ENCODE assay signal across 10 cellular contexts in the genomic region with DNA sequence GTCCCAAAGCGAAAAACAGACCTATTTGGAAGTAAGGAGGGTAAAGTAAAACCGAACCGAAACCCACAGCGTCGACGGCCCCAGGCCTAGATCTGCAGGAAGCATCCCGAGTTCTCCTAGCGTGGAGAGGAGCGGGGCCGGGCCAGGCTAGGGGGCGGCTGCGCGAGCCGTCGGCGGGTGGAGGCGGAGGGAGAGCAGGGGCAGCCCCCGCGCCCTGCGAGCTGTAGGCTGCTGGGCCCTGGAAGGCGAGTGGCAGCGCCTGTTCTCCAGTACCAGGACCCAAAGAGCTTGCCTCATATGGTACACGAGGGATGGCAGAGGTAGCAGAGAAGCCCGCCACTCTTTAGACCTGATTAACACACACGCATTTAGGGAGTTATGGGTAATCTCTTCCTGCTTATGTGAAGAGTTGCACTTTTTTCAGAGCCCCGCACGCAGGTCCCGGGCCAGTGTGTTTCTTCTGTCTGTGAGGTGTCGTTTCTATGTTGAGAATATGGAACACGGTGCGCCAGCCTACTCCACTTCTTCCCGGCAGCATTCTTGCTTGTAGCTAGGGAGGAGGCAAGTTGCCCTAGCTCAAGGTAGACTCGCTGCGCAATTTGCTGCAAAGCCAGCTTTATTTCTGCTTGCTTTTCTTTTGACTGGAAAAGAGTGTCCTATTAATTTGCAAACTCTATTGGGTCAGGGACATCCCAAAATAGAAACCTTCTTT.
DNase-seq lines count a peak whose midpoint lies in the region; ATAC-seq, FAIRE-seq and TF ChIP-seq lines count a peak whose summit lies in the region.
"Had no signal": no experiment of that assay in that cellular context is flagged by ENCODE, and none has a peak within 500 bp of the region (broad histone marks: within the 10 kb centered on the region; RNA-seq: fewer than 3 reads in every experiment).

No MANE protein-coding gene starts in this region.

- H3K36me3 ChIP-seq in stomach smooth muscle (ENCODE audit: control insufficient read depth in 2 of 2, insufficient read depth in 2 of 2, low read length in 2 of 2) = no peaks in the 10 kb centered on the region
- H3K36me3 ChIP-seq: MG63 had no signal

- peak; percentile 40 for ATAC-seq in activated CD8-positive, alpha-beta memory T cell treated with anti-CD3 and anti-CD28 coated beads, Interleukin-2, amount 10 ng/mL, durations not matched to agents 7 days and 5 days

- H3K27ac Mint-ChIP-seq in activated CD8-positive, alpha-beta memory T cell treated with anti-CD3 and anti-CD28 coated beads, Interleukin-2, amount 10 ng/mL, durations not matched to agents 7 days and 5 days = no peak overlapping the region
- H3K27ac Mint-ChIP-seq in activated T-helper 2 cell treated with anti-CD3 and anti-CD28 coated beads, Interferon-gamma antibody, Interleukin-2, Interleukin-4, amounts not matched to agents 10 μg/mL and 5 μg/mL and 100 μg/mL, durations not matched to agents 14 hours and 24 hours and 36 hours = no peak overlapping the region
- H3K27ac Mint-ChIP-seq in endothelial cell (ENCODE audit: unreplicated experiment) = no peak overlapping the region

- no peak for FAIRE-seq in GM19239 (lab: Jason Lieb, UNC)
- FAIRE-seq: TTC549 had no signal

- no peak for DNase-seq in activated CD8-positive, alpha-beta memory T cell treated with anti-CD3 and anti-CD28 coated beads, Interleukin-2, amount 10 ng/mL, durations not matched to agents 7 days and 5 days
- DNase-seq in activated CD8-positive, alpha-beta memory T cell treated with anti-CD3 and anti-CD28 coated beads, Interleukin-2, amount 50 U/mL, for 48 hours = no peak
- DNase-seq in activated T-helper 2 cell treated with anti-CD3 and anti-CD28 coated beads, Interferon-gamma antibody, Interleukin-2, Interleukin-4, amounts not matched to agents 10 μg/mL and 5 μg/mL and 100 μg/mL, durations not matched to agents 14 hours and 24 hours and 36 hours (ENCODE audit: low spot score) = no peak
- DNase-seq in iPS-NIHi11 (ENCODE audit: low spot score) (peak; percentile 73), GM19239 (ENCODE audit: insufficient read length, low spot score) (no peak), endothelial cell (ENCODE audit: low spot score) (no peak), NCI-H187 treated with DMSO at 0.1 percent for 48 hours (lab: John Stamatoyannopoulos, UW) (no peak)
- DNase-seq: MG63 had no signal

- H3K9ac ChIP-seq in stomach smooth muscle (ENCODE audit: low read length in 2 of 2) = no peak overlapping the region

- no peaks in the 10 kb centered on the region for H3K27me3 ChIP-seq in stomach smooth muscle (ENCODE audit: control insufficient read depth in 1 of 2, insufficient read depth in 2 of 2, low read length in 2 of 2)
- H3K27me3 ChIP-seq: MG63 had no signal

- H3K4me1 ChIP-seq in stomach smooth muscle (ENCODE audit: control insufficient read depth, insufficient read depth, low read length) = peaks cover 14% of the 10 kb centered on the region

- peak overlapping the region; percentile 54 to 70 for H3K4me3 ChIP-seq in stomach smooth muscle (ENCODE audit: low read length in 2 of 2)
- H3K4me3 ChIP-seq: MG63 had no signal

- H3K36me3 Mint-ChIP-seq in activated CD8-positive, alpha-beta memory T cell treated with anti-CD3 and anti-CD28 coated beads, Interleukin-2, amount 10 ng/mL, durations not matched to agents 7 days and 5 days = no peaks in the 10 kb centered on the region
- H3K36me3 Mint-ChIP-seq in activated T-helper 2 cell treated with anti-CD3 and anti-CD28 coated beads, Interferon-gamma antibody, Interleukin-2, Interleukin-4, amounts not matched to agents 10 μg/mL and 5 μg/mL and 100 μg/mL, durations not matched to agents 14 hours and 24 hours and 36 hours (ENCODE audit: low read depth) = no peaks in the 10 kb centered on the region
- H3K36me3 Mint-ChIP-seq in endothelial cell (ENCODE audit: low read depth, unreplicated experiment) = peaks cover 3% of the 10 kb centered on the region

- no peaks in the 10 kb centered on the region for H3K9me3 ChIP-seq in stomach smooth muscle (ENCODE audit: control insufficient read depth in 2 of 2, low read length in 2 of 2)
- H3K9me3 ChIP-seq: MG63 had no signal

- peaks cover 7% of the 10 kb centered on the region for H3K4me1 Mint-ChIP-seq in activated CD8-positive, alpha-beta memory T cell treated with anti-CD3 and anti-CD28 coated beads, Interleukin-2, amount 10 ng/mL, durations not matched to agents 7 days and 5 days
- H3K4me1 Mint-ChIP-seq in activated T-helper 2 cell treated with anti-CD3 and anti-CD28 coated beads, Interferon-gamma antibody, Interleukin-2, Interleukin-4, amounts not matched to agents 10 μg/mL and 5 μg/mL and 100 μg/mL, durations not matched to agents 14 hours and 24 hours and 36 hours (ENCODE audit: low read depth) = peaks cover 3% of the 10 kb centered on the region
- peaks cover 3% of the 10 kb centered on the region for H3K4me1 Mint-ChIP-seq in endothelial cell (ENCODE audit: unreplicated experiment)

- no peaks in the 10 kb centered on the region for H3K9me3 Mint-ChIP-seq in activated CD8-positive, alpha-beta memory T cell treated with anti-CD3 and anti-CD28 coated beads, Interleukin-2, amount 10 ng/mL, durations not matched to agents 7 days and 5 days (ENCODE audit: low read depth)
- no peaks in the 10 kb centered on the region for H3K9me3 Mint-ChIP-seq in activated T-helper 2 cell treated with anti-CD3 and anti-CD28 coated beads, Interferon-gamma antibody, Interleukin-2, Interleukin-4, amounts not matched to agents 10 μg/mL and 5 μg/mL and 100 μg/mL, durations not matched to agents 14 hours and 24 hours and 36 hours
- no peaks in the 10 kb centered on the region for H3K9me3 Mint-ChIP-seq in endothelial cell (ENCODE audit: unreplicated experiment)

- no peak overlapping the region for H3K27ac ChIP-seq in stomach smooth muscle (ENCODE audit: low read length)

- intact Hi-C loops in activated T-helper 2 cell treated with anti-CD3 and anti-CD28 coated beads, Interferon-gamma antibody, Interleukin-2, Interleukin-4, amounts not matched to agents 10 μg/mL and 5 μg/mL and 100 μg/mL, durations not matched to agents 14 hours and 24 hours and 36 hours (cut with micrococcal nuclease) = no loop called here

- TF ChIP-seq CTCF in endothelial cell (IDR thresholded peaks at IDR 0.05; ENCODE audit: unreplicated experiment) = no peak

- CTCF ChIA-PET in activated CD8-positive, alpha-beta memory T cell treated with anti-CD3 and anti-CD28 coated beads, Interleukin-2, amount 10 ng/mL, durations not matched to agents 7 days and 5 days (lab: Charles Lee) = interaction anchor here (0.8 to 2.2 kb wide), 6 partner anchors 11 to 271 kb away, joined by 3 to 15 read pairs (median 4); no protein-coding TSS in a partner anchor

- H3K4me3 Mint-ChIP-seq in activated CD8-positive, alpha-beta memory T cell treated with anti-CD3 and anti-CD28 coated beads, Interleukin-2, amount 10 ng/mL, durations not matched to agents 7 days and 5 days = peak overlapping the region; percentile 44
- H3K4me3 Mint-ChIP-seq in activated T-helper 2 cell treated with anti-CD3 and anti-CD28 coated beads, Interferon-gamma antibody, Interleukin-2, Interleukin-4, amounts not matched to agents 10 μg/mL and 5 μg/mL and 100 μg/mL, durations not matched to agents 14 hours and 24 hours and 36 hours (ENCODE audit: low read depth) = peak overlapping the region; percentile 22
- H3K4me3 Mint-ChIP-seq in endothelial cell (ENCODE audit: unreplicated experiment) = no peak overlapping the region

- H3K27me3 Mint-ChIP-seq in activated CD8-positive, alpha-beta memory T cell treated with anti-CD3 and anti-CD28 coated beads, Interleukin-2, amount 10 ng/mL, durations not matched to agents 7 days and 5 days = peaks cover 48% of the 10 kb centered on the region
- peaks cover 43% of the 10 kb centered on the region for H3K27me3 Mint-ChIP-seq in activated T-helper 2 cell treated with anti-CD3 and anti-CD28 coated beads, Interferon-gamma antibody, Interleukin-2, Interleukin-4, amounts not matched to agents 10 μg/mL and 5 μg/mL and 100 μg/mL, durations not matched to agents 14 hours and 24 hours and 36 hours (ENCODE audit: low read depth)
- H3K27me3 Mint-ChIP-seq in endothelial cell (ENCODE audit: unreplicated experiment) = peaks cover 6% of the 10 kb centered on the region
